Comparison of ENCODE assay signal across 8 cellular contexts in genomic region chr4:7960790-7961655, GRCh38. TPM values are rescaled to one million over a fixed set of nuclear protein-coding genes. Genes with fewer than 3 reads are reported as not detected.
DNase-seq lines count a peak whose midpoint lies in the region; ATAC-seq lines count a peak whose summit lies in the region.

No MANE protein-coding gene starts in this region.

- DNase-seq in activated gamma-delta T cell treated with anti-CD3 and anti-CD28 coated beads, Interleukin-2, amount 50 U/mL, for 16 hours (ENCODE audit: low read depth), result peak; percentile 45
- no peak for DNase-seq in activated gamma-delta T cell (lab: John Stamatoyannopoulos, UW)
- peak; percentile 29 for DNase-seq in activated CD4-positive, alpha-beta T cell treated with anti-CD3 and anti-CD28 coated beads, Interleukin-2, amount 50 U/mL, for 1 hour
- DNase-seq in putamen (ENCODE audit: low spot score), result peak; percentile 72

- H3K27me3 ChIP-seq in esophagus (ENCODE audit: control insufficient read depth in 1 of 2, insufficient read depth in 2 of 2, low read length in 2 of 2), result no peaks in the 10 kb centered on the region

- no peaks in the 10 kb centered on the region for H3K9me3 ChIP-seq in esophagus (ENCODE audit: control insufficient read depth in 2 of 2, insufficient read depth in 1 of 2, low read depth in 1 of 2, low read length in 1 of 2)

- no peaks in the 10 kb centered on the region for H3K36me3 ChIP-seq in esophagus (ENCODE audit: control insufficient read depth in 2 of 2, insufficient read depth in 2 of 2, low read length in 1 of 2)

- peak; percentile 59 for ATAC-seq in HG03442 (IDR thresholded peaks at IDR 0.05; ENCODE audit: unreplicated experiment)
- ATAC-seq in HG02610 (IDR thresholded peaks at IDR 0.05; ENCODE audit: unreplicated experiment), result no peak
- ATAC-seq in HG03571 (IDR thresholded peaks at IDR 0.05; ENCODE audit: unreplicated experiment), result no peak

- WGBS in esophagus, 2 donors, result 37 to 43% methylated on average over 19 of the region's 19 CpGs

- no peak overlapping the region for H3K4me3 ChIP-seq in esophagus (ENCODE audit: low read depth in 1 of 2, low read length in 2 of 2)

- peak overlapping the region; percentile 82 to 83 for H3K27ac ChIP-seq in esophagus (ENCODE audit: low read depth in 2 of 2, low read length in 1 of 2)

- peaks cover 10 to 22% of the 10 kb centered on the region in 2 donors for H3K4me1 ChIP-seq in esophagus (ENCODE audit: control insufficient read depth in 2 of 2, insufficient read depth in 2 of 2, low read length in 1 of 2)

RNA-seq across cellular contexts. Expression of gene AFAP1, which starts 21.4 kb away (rescaled TPM):
- polyA plus RNA-seq in esophagus, result 1 to 10 TPM; 2.0 to 4.0 TPM
